In genomic region chr4:171727185-171727584, GRCh38 we compare ENCODE assay signal across 11 cellular contexts.
"Had no signal": no experiment of that assay in that cellular context is flagged by ENCODE, and none has a peak within 500 bp of the region (broad histone marks: within the 10 kb centered on the region; RNA-seq: fewer than 3 reads in every experiment).

No MANE protein-coding gene starts in this region.

- ATAC-seq: GM23338, HCT116 had no signal

- H3K9ac ChIP-seq: GM23248 had no signal

- H3K4me3 ChIP-seq: GM23248, GM23338, HAP-1 had no signal

- H3K9me3 ChIP-seq: HAP-1 had no signal

- H3K27ac ChIP-seq: GM23248 had no signal

- H3K4me1 ChIP-seq: HAP-1 had no signal

- H3K4me2 ChIP-seq: GM23338 had no signal

- DNase-seq: GM23248, GOT3, H7, H9, HCEC 1CT, HFFc6 had no signal

- FAIRE-seq: H1, H54 had no signal

- H3K36me3 ChIP-seq: HAP-1 had no signal

- H2AFZ ChIP-seq: GM23248, GM23338 had no signal
